2 cellular contexts compared by ENCODE assay signal in the genomic region with DNA sequence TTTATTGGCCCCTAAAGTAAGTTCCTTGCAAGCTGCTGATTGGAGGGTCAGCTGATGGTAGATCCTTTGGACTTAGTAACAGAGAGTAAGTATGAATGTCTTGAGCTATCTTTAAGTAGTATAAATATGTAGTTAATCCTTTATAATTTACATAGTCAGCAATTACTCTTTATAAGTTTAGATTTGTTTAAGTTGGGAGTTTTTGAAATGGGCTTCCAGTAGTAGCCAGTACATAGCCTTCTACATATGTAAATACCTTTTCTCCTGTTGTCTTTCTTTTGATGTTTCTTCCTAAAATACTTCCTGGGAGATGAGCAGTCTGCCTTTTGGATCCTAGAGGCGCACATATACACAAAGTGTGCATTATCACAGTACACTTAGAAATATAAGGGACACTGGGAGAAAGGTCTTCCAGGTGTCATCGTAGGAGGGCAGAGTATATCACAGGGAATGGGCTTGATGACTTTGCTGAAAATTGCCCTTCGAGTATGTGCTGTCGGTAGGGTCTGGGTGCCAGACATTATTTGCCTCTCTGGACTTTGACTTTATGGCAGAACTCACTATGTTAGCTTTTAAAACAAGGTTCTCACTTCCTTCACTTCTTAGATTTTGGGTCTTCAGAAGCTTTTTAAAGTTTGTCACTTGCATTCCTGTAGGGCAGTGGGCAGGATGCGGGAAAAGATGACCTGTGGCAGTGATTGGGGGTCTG.
TF ChIP-seq lines count a peak whose summit lies in the region.

No MANE protein-coding gene starts in this region.

TF ChIP-seq in H1, 55 proteins besides CTCF, POLR2A, EP300 and RAD21:
- no peak for TF ChIP-seq SIRT6 (IDR thresholded peaks at IDR 0.05; ENCODE audit: low read length)
- TF ChIP-seq HDAC6 (IDR thresholded peaks at IDR 0.05; ENCODE audit: low read depth, low read length) = no peak
- no peak for TF ChIP-seq CTBP2 (IDR thresholded peaks at IDR 0.05; ENCODE audit: borderline replicate concordance, insufficient read depth, insufficient read length, low read length)
- TF ChIP-seq SP2 (IDR thresholded peaks at IDR 0.05; ENCODE audit: low read length) = no peak
- TF ChIP-seq GTF2F1 (IDR thresholded peaks at IDR 0.05; ENCODE audit: borderline replicate concordance, low read depth, low read length) = no peak
- TF ChIP-seq, protein P1, sequence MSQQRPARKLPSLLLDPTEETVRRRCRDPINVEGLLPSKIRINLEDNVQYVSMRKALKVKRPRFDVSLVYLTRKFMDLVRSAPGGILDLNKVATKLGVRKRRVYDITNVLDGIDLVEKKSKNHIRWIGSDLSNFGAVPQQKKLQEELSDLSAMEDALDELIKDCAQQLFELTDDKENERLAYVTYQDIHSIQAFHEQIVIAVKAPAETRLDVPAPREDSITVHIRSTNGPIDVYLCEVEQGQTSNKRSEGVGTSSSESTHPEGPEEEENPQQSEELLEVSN (IDR thresholded peaks at IDR 0.05) = no peak
- TF ChIP-seq NRF1 (IDR thresholded peaks at IDR 0.05; ENCODE audit: low read depth, low read length) = no peak
- no peak for TF ChIP-seq RFX5 (IDR thresholded peaks at IDR 0.05; ENCODE audit: borderline replicate concordance, low read depth, low read length)
- no peak for TF ChIP-seq SRF (IDR thresholded peaks at IDR 0.05; ENCODE audit: low read depth, low read length)
- TF ChIP-seq TAF1 (IDR thresholded peaks at IDR 0.05; ENCODE audit: low read depth, low read length) = no peak
- TF ChIP-seq RBBP5 (IDR thresholded peaks at IDR 0.05; ENCODE audit: borderline replicate concordance, low read depth, low read length) = no peak
- no peak for TF ChIP-seq BACH1 (IDR thresholded peaks at IDR 0.05; ENCODE audit: low read length)
- no peak for TF ChIP-seq YY1 (IDR thresholded peaks at IDR 0.05; ENCODE audit: low read depth, low read length)
- no peak for TF ChIP-seq ASH2L (IDR thresholded peaks at IDR 0.05; ENCODE audit: low read length)
- TF ChIP-seq CHD2 (IDR thresholded peaks at IDR 0.05; ENCODE audit: low read length) = no peak

TF ChIP-seq in HEK293T, 16 proteins besides CTCF, POLR2A, EP300 and RAD21:
- no peak for TF ChIP-seq CTBP1 (IDR thresholded peaks at IDR 0.05; ENCODE audit: borderline replicate concordance)
- TF ChIP-seq, protein P2, sequence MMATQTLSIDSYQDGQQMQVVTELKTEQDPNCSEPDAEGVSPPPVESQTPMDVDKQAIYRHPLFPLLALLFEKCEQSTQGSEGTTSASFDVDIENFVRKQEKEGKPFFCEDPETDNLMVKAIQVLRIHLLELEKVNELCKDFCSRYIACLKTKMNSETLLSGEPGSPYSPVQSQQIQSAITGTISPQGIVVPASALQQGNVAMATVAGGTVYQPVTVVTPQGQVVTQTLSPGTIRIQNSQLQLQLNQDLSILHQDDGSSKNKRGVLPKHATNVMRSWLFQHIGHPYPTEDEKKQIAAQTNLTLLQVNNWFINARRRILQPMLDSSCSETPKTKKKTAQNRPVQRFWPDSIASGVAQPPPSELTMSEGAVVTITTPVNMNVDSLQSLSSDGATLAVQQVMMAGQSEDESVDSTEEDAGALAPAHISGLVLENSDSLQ (IDR thresholded peaks at IDR 0.05) = no peak
- TF ChIP-seq SP1 (IDR thresholded peaks at IDR 0.05) = no peak
- no peak for TF ChIP-seq TARDBP (IDR thresholded peaks at IDR 0.05)
- no peak for TF ChIP-seq FOXM1 (IDR thresholded peaks at IDR 0.05; ENCODE audit: borderline replicate concordance)
- no peak for TF ChIP-seq FOXA1 (IDR thresholded peaks at IDR 0.05)
- TF ChIP-seq ZNF384 (IDR thresholded peaks at IDR 0.05) = no peak
- TF ChIP-seq SUZ12 (IDR thresholded peaks at IDR 0.05) = no peak
- TF ChIP-seq LEF1 (IDR thresholded peaks at IDR 0.05; ENCODE audit: borderline replicate concordance) = no peak
TF ChIP-seq in HEK293T: peak in this region for 0.
